24 cellular contexts compared by ENCODE assay signal in genomic region chr7:83446126-83446675, GRCh38.
"Had no signal": no experiment of that assay in that cellular context is flagged by ENCODE, and none has a peak within 500 bp of the region (broad histone marks: within the 10 kb centered on the region; RNA-seq: fewer than 3 reads in every experiment).

No MANE protein-coding gene starts in this region.

- H3K27ac Mint-ChIP-seq: naive thymus-derived CD8-positive, alpha-beta T cell; nephron progenitor cell; progenitor cell of endocrine pancreas; stimulated activated naive B cell treated with anti-CD40 and anti-IgM and Interleukin-4, amounts not matched to agents 10 μg/mL and 1 μg/mL and 100 μg/mL, for 72 hours; stimulated activated naive CD8-positive, alpha-beta T cell treated with anti-CD3 and anti-CD28 coated beads, Interleukin-15, Interleukin-2, amounts not matched to agents 100 ng/mL and 50 ng/mL, for 24 hours had no signal

- H3K9me3 Mint-ChIP-seq: nephron progenitor cell had no signal

- H3K27ac ChIP-seq: dorsolateral prefrontal cortex, epithelial cell of prostate, foreskin keratinocyte, gastroesophageal sphincter, heart left ventricle, lower lobe of right lung, parathyroid adenoma, right lobe of liver, thoracic aorta, tibial nerve, upper lobe of left lung, uterus had no signal

- DNase-seq: cortex of kidney; dorsolateral prefrontal cortex; effector CD4-positive, alpha-beta T cell; foreskin keratinocyte; heart left ventricle; hippocampal formation; left ventricle myocardium superior; lower lobe of right lung; naive thymus-derived CD8-positive, alpha-beta T cell; nephron progenitor cell; right lobe of liver; small intestine; stimulated activated CD4-positive, alpha-beta T cell treated with anti-CD3 and anti-CD28 coated beads, Interleukin-15, amount 100 ng/mL, for 24 hours; stimulated activated CD4-positive, alpha-beta T cell treated with anti-CD3 and anti-CD28 coated beads, Interleukin-2, amount 100 ng/mL, for 48 hours; stimulated activated naive B cell treated with anti-CD40 and anti-IgM and Interleukin-4, amounts not matched to agents 10 μg/mL and 1 μg/mL and 100 μg/mL, for 72 hours; upper lobe of left lung; uterus had no signal

- H3K27me3 Mint-ChIP-seq: naive thymus-derived CD8-positive, alpha-beta T cell; progenitor cell of endocrine pancreas; stimulated activated naive B cell treated with anti-CD40 and anti-IgM and Interleukin-4, amounts not matched to agents 10 μg/mL and 1 μg/mL and 100 μg/mL, for 72 hours; stimulated activated naive CD8-positive, alpha-beta T cell treated with anti-CD3 and anti-CD28 coated beads, Interleukin-15, Interleukin-2, amounts not matched to agents 100 ng/mL and 50 ng/mL, for 24 hours had no signal

- H3K79me2 ChIP-seq: parathyroid adenoma had no signal

- H3K9me3 ChIP-seq: gastroesophageal sphincter, heart left ventricle, lower lobe of right lung, right lobe of liver, thoracic aorta, tibial nerve, upper lobe of left lung, uterus had no signal

- H3K36me3 Mint-ChIP-seq: naive thymus-derived CD8-positive, alpha-beta T cell; stimulated activated naive B cell treated with anti-CD40 and anti-IgM and Interleukin-4, amounts not matched to agents 10 μg/mL and 1 μg/mL and 100 μg/mL, for 72 hours had no signal

- H3K9ac ChIP-seq: parathyroid adenoma had no signal

- H2AFZ ChIP-seq: parathyroid adenoma had no signal

- H3K4me1 Mint-ChIP-seq: naive thymus-derived CD8-positive, alpha-beta T cell; nephron progenitor cell; stimulated activated naive B cell treated with anti-CD40 and anti-IgM and Interleukin-4, amounts not matched to agents 10 μg/mL and 1 μg/mL and 100 μg/mL, for 72 hours had no signal

- H3K4me3 Mint-ChIP-seq: naive thymus-derived CD8-positive, alpha-beta T cell; nephron progenitor cell; stimulated activated naive B cell treated with anti-CD40 and anti-IgM and Interleukin-4, amounts not matched to agents 10 μg/mL and 1 μg/mL and 100 μg/mL, for 72 hours; stimulated activated naive CD8-positive, alpha-beta T cell treated with anti-CD3 and anti-CD28 coated beads, Interleukin-15, Interleukin-2, amounts not matched to agents 100 ng/mL and 50 ng/mL, for 24 hours had no signal

- H3K4me3 ChIP-seq: dorsolateral prefrontal cortex, gastroesophageal sphincter, heart left ventricle, lower lobe of right lung, right lobe of liver, thoracic aorta, tibial nerve, upper lobe of left lung, uterus had no signal

- H3K36me3 ChIP-seq: gastroesophageal sphincter, heart left ventricle, lower lobe of right lung, right lobe of liver, thoracic aorta, tibial nerve, upper lobe of left lung, uterus had no signal

- H3K27me3 ChIP-seq: dorsolateral prefrontal cortex, foreskin keratinocyte, gastroesophageal sphincter, heart left ventricle, right lobe of liver, tibial nerve, upper lobe of left lung, uterus had no signal

- H3K4me1 ChIP-seq: foreskin keratinocyte, gastroesophageal sphincter, heart left ventricle, lower lobe of right lung, parathyroid adenoma, right lobe of liver, tibial nerve, upper lobe of left lung, uterus had no signal
